In the genomic region with DNA sequence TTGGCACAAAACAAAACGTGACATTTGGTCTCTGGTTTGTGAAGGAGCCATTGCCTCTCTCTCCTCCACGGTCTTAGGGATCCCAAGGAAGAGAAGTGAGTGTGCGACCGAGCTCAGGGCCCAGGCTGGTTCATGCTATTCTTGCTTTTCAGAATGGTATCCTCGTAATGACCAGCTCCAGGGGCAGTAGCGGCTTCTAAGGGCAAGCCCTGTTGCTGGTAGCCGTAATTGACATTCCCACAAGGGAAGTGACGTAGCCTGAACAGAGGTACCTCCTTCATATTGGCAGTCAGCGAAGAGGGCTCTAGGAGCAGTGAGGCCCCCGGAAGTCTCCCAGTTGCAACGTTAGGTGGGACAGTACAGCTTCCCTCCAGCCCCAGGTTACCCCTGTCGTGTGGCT, we compare ENCODE assay signal across 32 cellular contexts.
"Had no signal": no experiment of that assay in that cellular context is flagged by ENCODE, and none has a peak within 500 bp of the region (broad histone marks: within the 10 kb centered on the region; RNA-seq: fewer than 3 reads in every experiment).

No MANE protein-coding gene starts in this region.

- H3K4me1 ChIP-seq: Peyer's patch had no signal

- H3K36me3 ChIP-seq: brain microvascular endothelial cell, Peyer's patch, WERI-Rb-1 had no signal

- H3K27me3 ChIP-seq: brain microvascular endothelial cell, Peyer's patch had no signal

- H3K27ac ChIP-seq: brain microvascular endothelial cell, Peyer's patch, WERI-Rb-1 had no signal

- H3K4me3 ChIP-seq: Peyer's patch had no signal

- DNase-seq: activated CD4-positive, alpha-beta memory T cell treated with anti-CD3 and anti-CD28 coated beads, Interleukin-2, amount 10 ng/mL, durations not matched to agents 7 days and 5 days; activated CD4-positive, alpha-beta T cell treated with anti-CD3 and anti-CD28 coated beads for 1 hour; activated CD4-positive, alpha-beta T cell treated with anti-CD3 and anti-CD28 coated beads for 48 hours; activated CD4-positive, CD25-positive, alpha-beta regulatory T cell; activated CD8-positive, alpha-beta memory T cell treated with anti-CD3 and anti-CD28 coated beads for 24 hours; activated CD8-positive, alpha-beta memory T cell treated with anti-CD3 and anti-CD28 coated beads, Interleukin-2, amount 10 ng/mL, durations not matched to agents 7 days and 5 days; activated CD8-positive, alpha-beta memory T cell treated with anti-CD3 and anti-CD28 coated beads, Interleukin-2, amount 50 U/mL, for 48 hours; activated effector memory CD4-positive, alpha-beta T cell treated with anti-CD3 and anti-CD28 coated beads, Interleukin-2, amount 50 U/mL, for 16 hours; activated naive CD4-positive, alpha-beta T cell; activated naive CD4-positive, alpha-beta T cell treated with anti-CD3 and anti-CD28 coated beads, Interleukin-2, amount 50 U/mL, for 16 hours; activated naive CD8-positive, alpha-beta T cell treated with anti-CD3 and anti-CD28 coated beads for 36 hours; activated T-cell treated with anti-CD3 and anti-CD28 coated beads, Interleukin-2, amount 50 U/mL, for 48 hours; amniotic stem cell; aorta; brain microvascular endothelial cell; Karpas-422; NCI-H1105; NCI-H1417 treated with DMSO at 0.1 percent for 48 hours; NCI-H187 treated with DMSO at 0.1 percent for 48 hours; NCI-H2081; NCI-H226; NCI-H446 treated with DMSO at 0.1 percent for 48 hours; NCI-H524; NCI-H69; Peyer's patch; RPMI8226; SHP77 treated with DMSO at 0.1 percent for 48 hours; SW 1271; T-helper 1 cell; T-helper 2 cell; T-helper 9 cell; WERI-Rb-1 had no signal

- H3K9me3 ChIP-seq: Peyer's patch had no signal
